Comparison of ENCODE assay signal across 13 cellular contexts in genomic region chr13:33183431-33184130, GRCh38.
DNase-seq lines count a peak whose midpoint lies in the region; ATAC-seq and TF ChIP-seq lines count a peak whose summit lies in the region.
"Had no signal": no experiment of that assay in that cellular context is flagged by ENCODE, and none has a peak within 500 bp of the region (broad histone marks: within the 10 kb centered on the region; RNA-seq: fewer than 3 reads in every experiment).

No MANE protein-coding gene starts in this region.

- H3K4me3 ChIP-seq in SK-N-SH (ENCODE audit: low read depth in 2 of 2, low read length in 1 of 2), result no peak overlapping the region

- no peak for TF ChIP-seq EP300 in SK-N-SH (IDR thresholded peaks at IDR 0.05; ENCODE audit: borderline replicate concordance in 1 of 2, low read depth in 1 of 2, low read length in 1 of 2)

- POLR2A ChIA-PET in SK-N-SH (lab: Yijun Ruan, JAX), result interaction anchor here (1.1 kb wide), 1 partner anchor 9 kb away, joined by 4 read pairs; no protein-coding TSS in a partner anchor
- POLR2A ChIA-PET in CD4-positive, alpha-beta T cell (lab: Charles Lee), result no interaction called here

- H3K4me2 ChIP-seq in SK-N-SH, result no peak overlapping the region

- no peaks in the 10 kb centered on the region for H3K27me3 ChIP-seq in SK-N-SH (ENCODE audit: insufficient read depth)
- H3K27me3 ChIP-seq in CD4-positive, alpha-beta T cell (ENCODE audit: control insufficient read depth, insufficient read depth, low read length), result no peaks in the 10 kb centered on the region
- H3K27me3 ChIP-seq in foreskin keratinocyte, result no peaks in the 10 kb centered on the region

- peaks cover 38% of the 10 kb centered on the region; the same call in 1 of the 2 replicates for H3K79me2 ChIP-seq in SK-N-SH (ENCODE audit: insufficient read depth)

- no peak overlapping the region for H3K9ac ChIP-seq in SK-N-SH

- no peaks in the 10 kb centered on the region for H3K9me3 ChIP-seq in SK-N-SH
- no peaks in the 10 kb centered on the region for H3K9me3 ChIP-seq in CD4-positive, alpha-beta T cell (ENCODE audit: control insufficient read depth, low read length)

- H3K36me3 ChIP-seq in SK-N-SH (replicated peaks in 1 of 2; ENCODE audit: control insufficient read depth in 1 of 2, insufficient read depth in 2 of 2, low read length in 1 of 2), result no peaks in the 10 kb centered on the region

- H3K27ac Mint-ChIP-seq in CD4-positive, alpha-beta T cell, result no peak overlapping the region
- H3K27ac Mint-ChIP-seq: activated naive CD8-positive, alpha-beta T cell treated with anti-CD3 and anti-CD28 coated beads, Interleukin-2, amount 10 ng/mL, durations not matched to agents 7 days and 5 days; dendritic cell treated with granulocyte-macrophage colony-stimulating factor and Interleukin-4, amounts not matched to agents 40 ng/mL and 50 ng/mL, for 4 days had no signal

- H3K9me3 Mint-ChIP-seq in CD4-positive, alpha-beta T cell, result no peaks in the 10 kb centered on the region
- H3K9me3 Mint-ChIP-seq: dendritic cell treated with granulocyte-macrophage colony-stimulating factor and Interleukin-4, amounts not matched to agents 40 ng/mL and 50 ng/mL, for 4 days had no signal

- TF ChIP-seq CTCF in SK-N-SH (IDR thresholded peaks at IDR 0.05) (no peak), foreskin keratinocyte (conservative IDR thresholded peaks at IDR 0.05) (no peak)
- TF ChIP-seq CTCF in CD4-positive, alpha-beta T cell (IDR thresholded peaks at IDR 0.05), result no peak

- no peak for DNase-seq in SK-N-SH
- peak; percentile 83 for DNase-seq in glomerular visceral epithelial cell (ENCODE audit: extremely low spot score)
- peak; percentile 77 for DNase-seq in stromal cell of bone marrow (ENCODE audit: low read depth)
- DNase-seq in CD4-positive, alpha-beta T cell, result no peak
- no peak for DNase-seq in foreskin keratinocyte
- no peak for DNase-seq in NCI-H446 (lab: John Stamatoyannopoulos, UW)
- DNase-seq: activated naive CD8-positive, alpha-beta T cell treated with anti-CD3 and anti-CD28 coated beads, Interleukin-2, amount 10 ng/mL, durations not matched to agents 7 days and 5 days; NCI-H2029; retina; stimulated activated naive CD4-positive, alpha-beta T cell treated with Interleukin-2 at 50 U/mL for 16 hours had no signal

- H3K4me1 Mint-ChIP-seq in CD4-positive, alpha-beta T cell (ENCODE audit: low read depth), result no peaks in the 10 kb centered on the region

- H2AFZ ChIP-seq in SK-N-SH (ENCODE audit: low read depth), result no peak overlapping the region

- no peaks in the 10 kb centered on the region for H3K9me2 ChIP-seq in SK-N-SH

- H3F3A ChIP-seq in SK-N-SH (replicated peaks; ENCODE audit: insufficient read depth), result peaks cover 13% of the 10 kb centered on the region

- no peaks in the 10 kb centered on the region for H3K36me3 Mint-ChIP-seq in CD4-positive, alpha-beta T cell (ENCODE audit: low read depth)
- H3K36me3 Mint-ChIP-seq: activated naive CD8-positive, alpha-beta T cell treated with anti-CD3 and anti-CD28 coated beads, Interleukin-2, amount 10 ng/mL, durations not matched to agents 7 days and 5 days had no signal

- H3K4me3 Mint-ChIP-seq in CD4-positive, alpha-beta T cell, result no peak overlapping the region
- H3K4me3 Mint-ChIP-seq: activated naive CD8-positive, alpha-beta T cell treated with anti-CD3 and anti-CD28 coated beads, Interleukin-2, amount 10 ng/mL, durations not matched to agents 7 days and 5 days; dendritic cell treated with granulocyte-macrophage colony-stimulating factor and Interleukin-4, amounts not matched to agents 40 ng/mL and 50 ng/mL, for 4 days had no signal

- intact Hi-C loops in CD4-positive, alpha-beta T cell (cut with DNase I, micrococcal nuclease), result no loop called here

- H3K4me1 ChIP-seq in SK-N-SH (ENCODE audit: control insufficient read depth in 1 of 2, insufficient read depth in 2 of 2, low read depth in 1 of 2, low read length in 1 of 2) (peaks cover 43 to 48% of the 10 kb centered on the region in 2 experiments; a peak in 3 of 4 replicates), foreskin keratinocyte (peaks cover 5% of the 10 kb centered on the region)

- H3K27me3 Mint-ChIP-seq in CD4-positive, alpha-beta T cell, result peaks cover 27% of the 10 kb centered on the region
- H3K27me3 Mint-ChIP-seq: dendritic cell treated with granulocyte-macrophage colony-stimulating factor and Interleukin-4, amounts not matched to agents 40 ng/mL and 50 ng/mL, for 4 days had no signal

- no peak for TF ChIP-seq RAD21 in SK-N-SH (IDR thresholded peaks at IDR 0.05; ENCODE audit: low read length)

- CTCF ChIA-PET in SK-N-SH (lab: Yijun Ruan, JAX), result interaction anchor here (0.7 to 2.1 kb wide), 2 partner anchors 31 to 44 kb away, joined by 3 to 5 read pairs; no protein-coding TSS in a partner anchor
- CTCF ChIA-PET in CD4-positive, alpha-beta T cell (lab: Charles Lee), result no interaction called here

- H3K27ac ChIP-seq in SK-N-SH (ENCODE audit: low read depth in 2 of 2, low read length in 1 of 2) (peak overlapping the region; percentile 57 to 63), foreskin keratinocyte (no peak overlapping the region)
- no peak overlapping the region for H3K27ac ChIP-seq in CD4-positive, alpha-beta T cell (ENCODE audit: low read depth, low read length)

- ATAC-seq in GM18868 (IDR thresholded peaks at IDR 0.05; ENCODE audit: unreplicated experiment), result peak; percentile 25
- no peak for ATAC-seq in CD4-positive, alpha-beta T cell (ENCODE audit: poor library complexity)
- ATAC-seq in foreskin keratinocyte, result no peak
- ATAC-seq: activated CD4-positive, CD25-positive, alpha-beta regulatory T cell treated with anti-CD3 and anti-CD28 coated beads, Interleukin-2, amount 50 U/mL, for 24 hours had no signal

- H4K20me1 ChIP-seq in SK-N-SH (ENCODE audit: insufficient read depth), result no peaks in the 10 kb centered on the region

- 87% methylated on average over 3 of the region's 3 CpGs for WGBS in SK-N-SH (ENCODE audit: low lambda C conversion rate)

TF ChIP-seq in SK-N-SH, 30 proteins besides CTCF, POLR2A, EP300 and RAD21:
- TF ChIP-seq ZBTB33 (IDR thresholded peaks at IDR 0.05; ENCODE audit: borderline replicate concordance, low read depth), result no peak
- TF ChIP-seq RFX5 (IDR thresholded peaks at IDR 0.05; ENCODE audit: low read length), result no peak
- no peak for TF ChIP-seq NFIC (IDR thresholded peaks at IDR 0.05; ENCODE audit: borderline replicate concordance)
- TF ChIP-seq POLR2AphosphoS5 (IDR thresholded peaks at IDR 0.05; ENCODE audit: low read depth, low read length), result no peak
- no peak for TF ChIP-seq MAX (IDR thresholded peaks at IDR 0.05; ENCODE audit: low read depth)
- TF ChIP-seq EZH2phosphoT487 (IDR thresholded peaks at IDR 0.05; ENCODE audit: borderline replicate concordance, low read depth), result no peak
- TF ChIP-seq TAF1 (IDR thresholded peaks at IDR 0.05; ENCODE audit: borderline replicate concordance, low read depth, low read length), result no peak
- no peak for TF ChIP-seq FOXM1 (IDR thresholded peaks at IDR 0.05; ENCODE audit: low read depth)
- TF ChIP-seq YY1 (IDR thresholded peaks at IDR 0.05; ENCODE audit: low read depth), result no peak
- no peak for TF ChIP-seq RXRA (IDR thresholded peaks at IDR 0.05; ENCODE audit: borderline replicate concordance, low read depth)
- TF ChIP-seq TCF12 (IDR thresholded peaks at IDR 0.05), result no peak
TF ChIP-seq in SK-N-SH: peak in this region for 0.

Comparison
In these comparisons a context has a peak if more than half of its experiments do, and no peak if none do; other contexts are left out.
1. DNase-seq: peak in glomerular visceral epithelial cell (single experiment) and stromal cell of bone marrow (single experiment); none in SK-N-SH (single experiment), CD4-positive, alpha-beta T cell (0 of 10), foreskin keratinocyte (0 of 2) and NCI-H446 (0 of 2).
2. H3K27ac ChIP-seq: peak in SK-N-SH (2 of 2); none in CD4-positive, alpha-beta T cell (single experiment) and foreskin keratinocyte (single experiment).